In the genomic region with DNA sequence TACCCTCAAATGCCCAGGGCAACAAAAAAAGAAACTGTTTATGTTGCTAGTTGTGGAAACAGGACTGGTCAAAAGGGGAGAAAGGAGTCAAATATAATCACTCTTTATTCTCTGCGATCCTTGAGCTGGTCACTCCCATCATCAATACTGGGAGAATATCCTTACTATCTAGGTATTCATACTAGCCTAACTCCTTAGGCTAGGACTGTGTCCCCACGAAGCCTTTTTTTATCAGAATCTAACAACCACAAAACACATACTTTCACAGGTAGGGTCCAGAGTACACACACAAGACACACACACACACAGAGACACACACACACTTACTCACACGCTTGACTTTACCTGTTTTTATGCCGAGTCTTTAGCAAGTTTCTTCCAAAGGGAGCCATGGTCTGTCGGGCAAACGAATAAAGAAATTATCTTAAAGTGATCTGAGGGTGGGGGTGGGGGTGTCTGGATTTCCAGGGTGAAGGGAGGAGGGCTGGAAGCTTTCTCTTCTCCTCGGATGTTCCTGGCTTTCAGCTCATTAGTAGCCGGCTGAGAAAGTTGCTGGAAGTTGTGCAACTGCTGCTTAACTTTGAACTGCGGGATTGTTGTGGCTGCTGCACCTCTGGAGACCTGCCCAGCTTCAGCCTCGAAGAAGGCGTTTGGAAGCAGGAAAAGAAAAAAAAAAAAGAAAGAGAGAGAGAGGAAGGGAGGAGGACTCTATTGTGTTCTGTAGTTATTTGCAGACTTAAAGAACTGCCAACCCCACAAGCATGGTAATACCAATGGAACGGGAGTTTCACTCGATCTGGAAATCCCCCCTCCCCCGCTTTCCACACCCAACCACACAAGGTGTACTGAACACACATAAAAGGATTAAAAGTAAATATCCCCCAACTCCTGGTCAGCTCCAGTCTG, we compare ENCODE assay signal across 8 cellular contexts. TPM values are rescaled to one million over a fixed set of nuclear protein-coding genes. Genes with fewer than 3 reads are reported as not detected.
DNase-seq lines count a peak whose midpoint lies in the region; ATAC-seq and TF ChIP-seq lines count a peak whose summit lies in the region.

A gene (minus strand): TSS at position 600 of the 906 bp plus-strand sequence. CDS start 208 bp downstream, at position 392.

- H3K4me3 ChIP-seq in AG04449 (ENCODE audit: low read depth, low read length): peak within 1 kb of the TSS; percentile 33
- H3K4me3 ChIP-seq in mucosa of rectum (ENCODE audit: low read length in 2 of 2): peak within 1 kb of the TSS; percentile 28 to 66

- POLR2A ChIA-PET in AG04449 (lab: Yijun Ruan, JAX): interaction anchor here (0.7 kb wide), 1 partner anchor 19 kb away, joined by 4 read pairs; no protein-coding TSS in a partner anchor

- H3K4me1 ChIP-seq in mucosa of rectum (ENCODE audit: control insufficient read depth in 2 of 2, insufficient read depth in 2 of 2, low read length in 2 of 2): peaks cover 0 to 4% of the 10 kb centered on the region in 2 donors

- CTCF ChIA-PET in AG04449 (lab: Yijun Ruan, JAX): interaction anchor here (1.7 to 2.0 kb wide), 2 partner anchors 30 to 32 kb away, joined by 4 to 6 read pairs; no protein-coding TSS in a partner anchor

- H3K9ac ChIP-seq in mucosa of rectum (ENCODE audit: low read depth in 1 of 2, low read length in 2 of 2): no peak within 1 kb of the TSS

- DNase-seq in AG04449 (ENCODE audit: low read depth, low spot score) (no peak), M059J (ENCODE audit: low read depth) (peak; percentile 55), epithelial cell of prostate (ENCODE audit: low read depth, low spot score) (peak; percentile 36), superior temporal gyrus (ENCODE audit: extremely low spot score) (no peak)
- DNase-seq in stimulated activated CD4-positive, alpha-beta T cell treated with anti-CD3 and anti-CD28 coated beads, Interleukin-4, amount 100 ng/mL, for 4 hours: no peak

- peak within 1 kb of the TSS; percentile 73 for H3K27ac ChIP-seq in epithelial cell of prostate
- peak within 1 kb of the TSS in 1 of 2 donors; percentile 15 for H3K27ac ChIP-seq in mucosa of rectum (ENCODE audit: low read depth in 2 of 2, low read length in 2 of 2)

- no peak for ATAC-seq in HG02678 (IDR thresholded peaks at IDR 0.05; ENCODE audit: unreplicated experiment)
- ATAC-seq in GM19467 (IDR thresholded peaks at IDR 0.05; ENCODE audit: unreplicated experiment): no peak

- no peaks in the 10 kb centered on the region for H3K9me3 ChIP-seq in mucosa of rectum (ENCODE audit: control insufficient read depth in 2 of 2, low read length in 2 of 2)

- H3K27me3 ChIP-seq in mucosa of rectum (ENCODE audit: control insufficient read depth in 2 of 2, insufficient read depth in 2 of 2, low read length in 2 of 2): no peaks in the 10 kb centered on the region

- no peak for TF ChIP-seq CTCF in AG04449 (IDR thresholded peaks at IDR 0.05; ENCODE audit: insufficient read depth, low read length, missing control alignments)

- no peaks in the 10 kb centered on the region for H3K36me3 ChIP-seq in mucosa of rectum (ENCODE audit: control insufficient read depth in 2 of 2, insufficient read depth in 2 of 2, low read length in 2 of 2)

RNA-seq across cellular contexts. Expression of the gene that starts here (rescaled TPM):
- 0.05 and 0.07 TPM in 2 replicates for total RNA-seq in M059J (2014; rRNA removed; shearing (Covaris generic))

Comparison
In these comparisons a context has a peak if more than half of its experiments do, and no peak if none do; other contexts are left out.
1. Peak in DNase-seq in M059J; RNA of the gene not detected or under 1 TPM.